ENCODE assay signal across 16 cellular contexts in genomic region chr7:43618073-43618472, GRCh38.
"Had no signal": no experiment of that assay in that cellular context is flagged by ENCODE, and none has a peak within 500 bp of the region (broad histone marks: within the 10 kb centered on the region; RNA-seq: fewer than 3 reads in every experiment).

No MANE protein-coding gene starts in this region.

- H3K27me3 ChIP-seq: colonic mucosa, foreskin keratinocyte, ovary, testis had no signal

- H3K27ac ChIP-seq: colonic mucosa, foreskin keratinocyte, ovary, testis had no signal

- H3K4me3 Mint-ChIP-seq: activated CD4-positive, alpha-beta memory T cell treated with anti-CD3 and anti-CD28 coated beads for 36 hours; activated T-cell treated with anti-CD3 and anti-CD28 coated beads, Interleukin-2, amount 50 U/mL, for 72 hours; natural killer cell; stimulated activated naive CD8-positive, alpha-beta T cell treated with anti-CD3 and anti-CD28 coated beads, Interleukin-15, amount 100 ng/mL, for 72 hours had no signal

- H3K27ac Mint-ChIP-seq: activated CD4-positive, alpha-beta memory T cell treated with anti-CD3 and anti-CD28 coated beads for 36 hours; activated T-cell treated with anti-CD3 and anti-CD28 coated beads, Interleukin-2, amount 50 U/mL, for 72 hours; natural killer cell; stimulated activated naive CD8-positive, alpha-beta T cell treated with anti-CD3 and anti-CD28 coated beads, Interleukin-15, amount 100 ng/mL, for 72 hours had no signal

- H3K27me3 Mint-ChIP-seq: activated CD4-positive, alpha-beta memory T cell treated with anti-CD3 and anti-CD28 coated beads for 36 hours; stimulated activated naive CD8-positive, alpha-beta T cell treated with anti-CD3 and anti-CD28 coated beads, Interleukin-15, amount 100 ng/mL, for 72 hours had no signal

- DNase-seq: activated CD4-positive, alpha-beta memory T cell treated with anti-CD3 and anti-CD28 coated beads for 36 hours; activated CD4-positive, alpha-beta T cell treated with anti-CD3 and anti-CD28 coated beads for 1 hour; activated gamma-delta T cell treated with Interleukin-2 at 50 U/mL for 16 hours; activated T-cell treated with anti-CD3 and anti-CD28 coated beads, Interleukin-2, amount 50 U/mL, for 72 hours; colonic mucosa; effector CD4-positive, alpha-beta T cell; foreskin keratinocyte; left colon; mammary epithelial cell; mucosa of descending colon; natural killer cell; ovary; stimulated activated CD4-positive, alpha-beta T cell treated with anti-CD3 and anti-CD28 coated beads, Interleukin-15, amount 100 ng/mL, for 24 hours; stimulated activated CD4-positive, alpha-beta T cell treated with anti-CD3 and anti-CD28 coated beads, Interleukin-4, amount 100 ng/mL, for 4 hours; stimulated activated naive CD8-positive, alpha-beta T cell treated with anti-CD3 and anti-CD28 coated beads, Interleukin-15, amount 100 ng/mL, for 72 hours; testis had no signal

- ATAC-seq: activated T-cell treated with anti-CD3 and anti-CD28 coated beads, Interleukin-2, amount 50 U/mL, for 72 hours; foreskin keratinocyte; left colon; mucosa of descending colon; stimulated activated naive CD8-positive, alpha-beta T cell treated with anti-CD3 and anti-CD28 coated beads, Interleukin-15, amount 100 ng/mL, for 72 hours had no signal

- H3K36me3 ChIP-seq: colonic mucosa, ovary had no signal

- H3K4me3 ChIP-seq: colonic mucosa, mucosa of descending colon, ovary, testis had no signal

- H3K9me3 Mint-ChIP-seq: activated CD4-positive, alpha-beta memory T cell treated with anti-CD3 and anti-CD28 coated beads for 36 hours; activated T-cell treated with anti-CD3 and anti-CD28 coated beads, Interleukin-2, amount 50 U/mL, for 72 hours; natural killer cell; stimulated activated naive CD8-positive, alpha-beta T cell treated with anti-CD3 and anti-CD28 coated beads, Interleukin-15, amount 100 ng/mL, for 72 hours had no signal

- H3K36me3 Mint-ChIP-seq: natural killer cell had no signal

- H3K9me3 ChIP-seq: colonic mucosa, mucosa of descending colon, ovary, testis had no signal

- H3K4me1 ChIP-seq: colonic mucosa, testis had no signal
